In genomic region chr9:70081120-70081495, GRCh38 we compare ENCODE assay signal across 1 cellular context.
A peak's percentile ranks its signal among the peaks of the same experiment; 100 is the strongest.
TF ChIP-seq lines count a peak whose summit lies in the region.

No MANE protein-coding gene starts in this region.

TF ChIP-seq in HEK293, 187 proteins besides CTCF, POLR2A, EP300 and RAD21 (continued from another document):
- TF ChIP-seq ZNF280D (tag by site-specific recombination; IDR thresholded peaks at IDR 0.05), result no peak
- TF ChIP-seq ZBTB8A (tag by site-specific recombination; IDR thresholded peaks at IDR 0.05), result no peak
- peak; percentile 27; the same call in 1 of the 2 replicates for TF ChIP-seq ZXDB (tag by site-specific recombination; IDR thresholded peaks at IDR 0.05)
- no peak for TF ChIP-seq ZFP37 (tag by site-specific recombination; IDR thresholded peaks at IDR 0.05)
- no peak for TF ChIP-seq PATZ1 (tag by site-specific recombination; IDR thresholded peaks at IDR 0.05)
- TF ChIP-seq ZNF843 (tag by site-specific recombination; IDR thresholded peaks at IDR 0.05), result 0 out of 2 replicates have a peak, but pooled peaks have one; percentile 18
- no peak for TF ChIP-seq ZNF704 (tag by site-specific recombination; IDR thresholded peaks at IDR 0.05)
- no peak for TF ChIP-seq ZSCAN18 (tag by site-specific recombination; IDR thresholded peaks at IDR 0.05)
- TF ChIP-seq ZBTB1 (tag by site-specific recombination; IDR thresholded peaks at IDR 0.05), result no peak
- 0 out of 2 replicates have a peak, but pooled peaks have one; percentile 12 for TF ChIP-seq SP7 (tag by site-specific recombination; IDR thresholded peaks at IDR 0.05)
- TF ChIP-seq ZNF398 (tag by site-specific recombination; IDR thresholded peaks at IDR 0.05), result peak; percentile 42; the same call in 1 of the 2 replicates
- no peak for TF ChIP-seq ZNF341 (tag by site-specific recombination; IDR thresholded peaks at IDR 0.05; ENCODE audit: low read depth)
- TF ChIP-seq ZNF138 (tag by site-specific recombination; IDR thresholded peaks at IDR 0.05; ENCODE audit: borderline replicate concordance), result no peak
- no peak for TF ChIP-seq ZBTB21 (tag by site-specific recombination; IDR thresholded peaks at IDR 0.05)
- TF ChIP-seq ZIC2 (tag by site-specific recombination; IDR thresholded peaks at IDR 0.05), result no peak
- TF ChIP-seq ZNF629 (tag by site-specific recombination; IDR thresholded peaks at IDR 0.05), result peak; percentile 41
